Comparison of ENCODE assay signal across 1 cellular context in the genomic region with DNA sequence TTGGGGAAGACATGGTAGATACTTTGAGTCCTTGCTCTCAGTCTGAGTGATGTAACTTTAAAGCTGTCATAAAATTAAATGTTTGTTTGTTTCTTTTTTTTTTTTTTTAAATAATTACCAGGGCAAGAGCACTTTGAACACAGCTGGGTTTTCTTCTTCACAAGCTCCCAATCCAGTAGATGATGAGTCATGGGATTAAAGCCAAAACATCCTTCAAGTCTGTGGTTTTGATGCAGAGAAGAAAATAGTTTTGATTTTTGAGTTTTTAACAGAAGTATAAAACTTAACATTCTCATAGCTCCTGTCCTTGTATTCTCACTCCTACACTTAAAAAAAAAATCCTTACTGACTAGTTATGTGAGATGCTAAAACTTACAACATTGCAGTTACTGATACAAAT.
TF ChIP-seq lines count a peak whose summit lies in the region.

No MANE protein-coding gene starts in this region.

TF ChIP-seq in HepG2, 621 proteins besides CTCF, POLR2A, EP300 and RAD21 (continued from another document):
- TF ChIP-seq, protein P1, sequence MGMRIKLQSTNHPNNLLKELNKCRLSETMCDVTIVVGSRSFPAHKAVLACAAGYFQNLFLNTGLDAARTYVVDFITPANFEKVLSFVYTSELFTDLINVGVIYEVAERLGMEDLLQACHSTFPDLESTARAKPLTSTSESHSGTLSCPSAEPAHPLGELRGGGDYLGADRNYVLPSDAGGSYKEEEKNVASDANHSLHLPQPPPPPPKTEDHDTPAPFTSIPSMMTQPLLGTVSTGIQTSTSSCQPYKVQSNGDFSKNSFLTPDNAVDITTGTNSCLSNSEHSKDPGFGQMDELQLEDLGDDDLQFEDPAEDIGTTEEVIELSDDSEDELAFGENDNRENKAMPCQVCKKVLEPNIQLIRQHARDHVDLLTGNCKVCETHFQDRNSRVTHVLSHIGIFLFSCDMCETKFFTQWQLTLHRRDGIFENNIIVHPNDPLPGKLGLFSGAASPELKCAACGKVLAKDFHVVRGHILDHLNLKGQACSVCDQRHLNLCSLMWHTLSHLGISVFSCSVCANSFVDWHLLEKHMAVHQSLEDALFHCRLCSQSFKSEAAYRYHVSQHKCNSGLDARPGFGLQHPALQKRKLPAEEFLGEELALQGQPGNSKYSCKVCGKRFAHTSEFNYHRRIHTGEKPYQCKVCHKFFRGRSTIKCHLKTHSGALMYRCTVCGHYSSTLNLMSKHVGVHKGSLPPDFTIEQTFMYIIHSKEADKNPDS (CRISPR knock-in tag; IDR thresholded peaks at IDR 0.05): no peak
- TF ChIP-seq ZNF570 (CRISPR knock-in tag; IDR thresholded peaks at IDR 0.05; ENCODE audit: borderline replicate concordance): no peak
- TF ChIP-seq SETDB1 (CRISPR knock-in tag; IDR thresholded peaks at IDR 0.05; ENCODE audit: borderline replicate concordance): no peak
- TF ChIP-seq ISL2 (CRISPR knock-in tag; IDR thresholded peaks at IDR 0.05): no peak
